ENCODE assay signal across 5 cellular contexts in genomic region chr5:17066011-17066410, GRCh38.
DNase-seq lines count a peak whose midpoint lies in the region; TF ChIP-seq lines count a peak whose summit lies in the region.
"Not testable (repeated sequence)": the region's sequence is repeated elsewhere in the genome, so short reads cannot be mapped to it uniquely, and the experiment has no call there.

No MANE protein-coding gene starts in this region.

- DNase-seq in ELF-1 (ENCODE audit: low read depth, low spot score) (peak; percentile 28), NCI-H82 treated with DMSO at 0.1 percent for 48 hours (lab: John Stamatoyannopoulos, UW; ENCODE audit: unreplicated experiment) (peak; percentile 39), endodermal cell (peak; percentile 77)
- not testable (repeated sequence) for DNase-seq in testis

- H3K9ac ChIP-seq in endodermal cell (ENCODE audit: extremely low read depth, low read length, poor library complexity, severe bottlenecking) = not testable (repeated sequence)

- not testable (repeated sequence) for H3K36me3 Mint-ChIP-seq in endodermal cell (ENCODE audit: low read depth); nephron (ENCODE audit: low read depth)

- peak overlapping the region; percentile 19 for H3K4me3 Mint-ChIP-seq in endodermal cell
- not testable (repeated sequence) for H3K4me3 Mint-ChIP-seq in nephron

- not testable (repeated sequence) for H3K27ac ChIP-seq in endodermal cell (ENCODE audit: low read depth, low read length)
- peak overlapping the region; percentile 53 to 71 for H3K27ac ChIP-seq in testis

- not testable (repeated sequence) for H3K27me3 Mint-ChIP-seq in endodermal cell (ENCODE audit: insufficient read depth); nephron (ENCODE audit: low read depth)

- H3K9me3 ChIP-seq in endodermal cell (ENCODE audit: control insufficient read depth, low read length); testis: not testable (repeated sequence)

- 51 to 53% methylated on average over 3 to 5 of the region's 5 CpGs for WGBS in endodermal cell (ENCODE audit: insufficient coverage in 1 of 2, insufficient read length in 1 of 2), 2 experiments
- 77 to 83% methylated on average over 5 of the region's 5 CpGs for WGBS in testis, 2 donors

- not testable (repeated sequence) for TF ChIP-seq CTCF in endodermal cell (conservative IDR thresholded peaks at IDR 0.05); nephron (IDR thresholded peaks at IDR 0.05; ENCODE audit: unreplicated experiment in 3 of 3); testis (IDR thresholded peaks at IDR 0.05)

- intact Hi-C loops in testis (cut with DNase I; ENCODE audit: low total_unique reads) = not testable (repeated sequence)

- not testable (repeated sequence) for H3K9me3 Mint-ChIP-seq in endodermal cell, nephron

- H3K4me1 ChIP-seq in endodermal cell (ENCODE audit: control insufficient read depth, insufficient read depth, low read length) = not testable (repeated sequence)
- peaks cover 30% of the 10 kb centered on the region for H3K4me1 ChIP-seq in testis

- not testable (repeated sequence) for H3K27me3 ChIP-seq in endodermal cell (ENCODE audit: control insufficient read depth, insufficient read depth, low read length, poor library complexity, severe bottlenecking); testis

- H3K4me1 Mint-ChIP-seq in endodermal cell = peaks cover 29% of the 10 kb centered on the region
- H3K4me1 Mint-ChIP-seq in nephron = peaks cover 47% of the 10 kb centered on the region

- H3K27ac Mint-ChIP-seq in endodermal cell (peak overlapping the region; percentile 89), nephron (peak overlapping the region in 2 of 3 experiments; percentile 49 to 64)

- not testable (repeated sequence) for TF ChIP-seq POLR2A in testis (IDR thresholded peaks at IDR 0.05)

- not testable (repeated sequence) for H3K36me3 ChIP-seq in endodermal cell (ENCODE audit: control insufficient read depth, insufficient read depth, low read length); testis (ENCODE audit: low read depth, missing control alignments)

- H3K4me3 ChIP-seq in endodermal cell (ENCODE audit: low read length); testis: not testable (repeated sequence)
